1 cellular context compared by ENCODE assay signal in the genomic region with DNA sequence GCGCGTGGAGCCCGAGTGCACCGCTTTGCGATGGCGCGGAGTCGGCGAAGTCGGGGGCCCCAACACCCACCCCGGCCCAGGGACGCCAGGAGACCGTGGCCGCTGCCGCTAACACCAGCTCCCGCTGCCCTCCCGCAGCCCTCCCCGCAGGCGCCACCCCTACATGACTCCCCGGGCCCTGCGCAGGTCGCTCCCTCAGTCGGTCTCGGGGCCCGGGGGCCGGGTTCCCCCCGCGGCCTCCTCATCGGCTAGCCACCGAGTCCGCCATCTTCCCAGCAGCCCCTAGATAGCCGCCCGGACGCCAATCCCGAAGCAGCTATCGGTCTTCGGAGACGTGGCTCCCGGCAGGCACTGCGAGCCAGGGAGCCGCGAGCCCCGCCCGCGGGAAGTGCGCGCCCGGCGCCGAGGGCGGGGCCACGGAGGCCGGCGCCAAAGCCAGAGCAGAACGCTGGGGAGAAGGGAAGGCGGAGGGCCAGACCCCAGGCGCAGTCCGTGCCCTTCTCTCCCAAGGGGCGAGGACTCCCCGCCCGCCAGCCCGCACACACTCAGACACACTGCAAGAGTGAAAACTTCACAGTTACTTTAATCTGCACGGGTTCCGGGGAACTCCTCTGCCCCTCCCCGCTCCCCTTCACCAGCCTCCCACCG.
A peak's percentile ranks its signal among the peaks of the same experiment; 100 is the strongest.
TF ChIP-seq lines count a peak whose summit lies in the region.

Gene FASTK (minus strand): TSS at position 288 of the 648 bp plus-strand sequence. CDS start 43 bp downstream, at position 245.

TF ChIP-seq in HepG2, 621 proteins besides CTCF, POLR2A, EP300 and RAD21 (continued from another document and continues in another):
- TF ChIP-seq TEF (CRISPR knock-in tag; IDR thresholded peaks at IDR 0.05), result peak; percentile 10; the same call in 1 of the 2 replicates
- TF ChIP-seq AGO2 (optimal IDR thresholded peaks at IDR 0.05; ENCODE audit: low read depth, low read length), result peak; percentile 87
- TF ChIP-seq ARNTL (CRISPR knock-in tag; IDR thresholded peaks at IDR 0.05), result peak; percentile 49; the same call in 1 of the 2 replicates
- peak; percentile 18; the same call in 1 of the 2 replicates for TF ChIP-seq ZBTB44 (CRISPR knock-in tag; IDR thresholded peaks at IDR 0.05)
- TF ChIP-seq PCBP1 (IDR thresholded peaks at IDR 0.05; ENCODE audit: borderline replicate concordance, low read depth, low read length), result no peak
- peak; percentile 71 for TF ChIP-seq MED1 (CRISPR knock-in tag; IDR thresholded peaks at IDR 0.05)
- TF ChIP-seq, protein P1, sequence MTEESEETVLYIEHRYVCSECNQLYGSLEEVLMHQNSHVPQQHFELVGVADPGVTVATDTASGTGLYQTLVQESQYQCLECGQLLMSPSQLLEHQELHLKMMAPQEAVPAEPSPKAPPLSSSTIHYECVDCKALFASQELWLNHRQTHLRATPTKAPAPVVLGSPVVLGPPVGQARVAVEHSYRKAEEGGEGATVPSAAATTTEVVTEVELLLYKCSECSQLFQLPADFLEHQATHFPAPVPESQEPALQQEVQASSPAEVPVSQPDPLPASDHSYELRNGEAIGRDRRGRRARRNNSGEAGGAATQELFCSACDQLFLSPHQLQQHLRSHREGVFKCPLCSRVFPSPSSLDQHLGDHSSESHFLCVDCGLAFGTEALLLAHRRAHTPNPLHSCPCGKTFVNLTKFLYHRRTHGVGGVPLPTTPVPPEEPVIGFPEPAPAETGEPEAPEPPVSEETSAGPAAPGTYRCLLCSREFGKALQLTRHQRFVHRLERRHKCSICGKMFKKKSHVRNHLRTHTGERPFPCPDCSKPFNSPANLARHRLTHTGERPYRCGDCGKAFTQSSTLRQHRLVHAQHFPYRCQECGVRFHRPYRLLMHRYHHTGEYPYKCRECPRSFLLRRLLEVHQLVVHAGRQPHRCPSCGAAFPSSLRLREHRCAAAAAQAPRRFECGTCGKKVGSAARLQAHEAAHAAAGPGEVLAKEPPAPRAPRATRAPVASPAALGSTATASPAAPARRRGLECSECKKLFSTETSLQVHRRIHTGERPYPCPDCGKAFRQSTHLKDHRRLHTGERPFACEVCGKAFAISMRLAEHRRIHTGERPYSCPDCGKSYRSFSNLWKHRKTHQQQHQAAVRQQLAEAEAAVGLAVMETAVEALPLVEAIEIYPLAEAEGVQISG (CRISPR knock-in tag; IDR thresholded peaks at IDR 0.05), result peak; percentile 97
- 0 out of 2 replicates have a peak, but pooled peaks have one; percentile 93 for TF ChIP-seq ZNF337 (CRISPR knock-in tag; IDR thresholded peaks at IDR 0.05; ENCODE audit: borderline replicate concordance, low read depth)
- TF ChIP-seq ZNF503 (CRISPR knock-in tag; IDR thresholded peaks at IDR 0.05), result peak; percentile 48
- peak; percentile 83 for TF ChIP-seq HDAC1 (CRISPR knock-in tag; IDR thresholded peaks at IDR 0.05)
- 0 out of 2 replicates have a peak, but pooled peaks have one; percentile 40 for TF ChIP-seq ZFP62 (CRISPR knock-in tag; IDR thresholded peaks at IDR 0.05)
- no peak for TF ChIP-seq ZNF317 (CRISPR knock-in tag; IDR thresholded peaks at IDR 0.05)
- TF ChIP-seq ZNF101 (CRISPR knock-in tag; IDR thresholded peaks at IDR 0.05; ENCODE audit: borderline replicate concordance, low read depth), result no peak
- peak; percentile 89; the same call in 1 of the 2 replicates for TF ChIP-seq ZNF333 (CRISPR knock-in tag; IDR thresholded peaks at IDR 0.05; ENCODE audit: borderline replicate concordance)
- TF ChIP-seq MTF2 (CRISPR knock-in tag; IDR thresholded peaks at IDR 0.05; ENCODE audit: borderline replicate concordance), result 0 out of 2 replicates have a peak, but pooled peaks have one; percentile 45
- no peak for TF ChIP-seq STAG1 (CRISPR knock-in tag; IDR thresholded peaks at IDR 0.05)
- TF ChIP-seq KLF12 (CRISPR knock-in tag; IDR thresholded peaks at IDR 0.05; ENCODE audit: borderline replicate concordance), result 0 out of 2 replicates have a peak, but pooled peaks have one; percentile 25
- 0 out of 2 replicates have a peak, but pooled peaks have one; percentile 13 for TF ChIP-seq ZNF331 (CRISPR knock-in tag; IDR thresholded peaks at IDR 0.05)
- peak; percentile 62; the same call in 1 of the 2 replicates for TF ChIP-seq BORCS8-MEF2B (CRISPR knock-in tag; IDR thresholded peaks at IDR 0.05)
- TF ChIP-seq, protein P2, sequence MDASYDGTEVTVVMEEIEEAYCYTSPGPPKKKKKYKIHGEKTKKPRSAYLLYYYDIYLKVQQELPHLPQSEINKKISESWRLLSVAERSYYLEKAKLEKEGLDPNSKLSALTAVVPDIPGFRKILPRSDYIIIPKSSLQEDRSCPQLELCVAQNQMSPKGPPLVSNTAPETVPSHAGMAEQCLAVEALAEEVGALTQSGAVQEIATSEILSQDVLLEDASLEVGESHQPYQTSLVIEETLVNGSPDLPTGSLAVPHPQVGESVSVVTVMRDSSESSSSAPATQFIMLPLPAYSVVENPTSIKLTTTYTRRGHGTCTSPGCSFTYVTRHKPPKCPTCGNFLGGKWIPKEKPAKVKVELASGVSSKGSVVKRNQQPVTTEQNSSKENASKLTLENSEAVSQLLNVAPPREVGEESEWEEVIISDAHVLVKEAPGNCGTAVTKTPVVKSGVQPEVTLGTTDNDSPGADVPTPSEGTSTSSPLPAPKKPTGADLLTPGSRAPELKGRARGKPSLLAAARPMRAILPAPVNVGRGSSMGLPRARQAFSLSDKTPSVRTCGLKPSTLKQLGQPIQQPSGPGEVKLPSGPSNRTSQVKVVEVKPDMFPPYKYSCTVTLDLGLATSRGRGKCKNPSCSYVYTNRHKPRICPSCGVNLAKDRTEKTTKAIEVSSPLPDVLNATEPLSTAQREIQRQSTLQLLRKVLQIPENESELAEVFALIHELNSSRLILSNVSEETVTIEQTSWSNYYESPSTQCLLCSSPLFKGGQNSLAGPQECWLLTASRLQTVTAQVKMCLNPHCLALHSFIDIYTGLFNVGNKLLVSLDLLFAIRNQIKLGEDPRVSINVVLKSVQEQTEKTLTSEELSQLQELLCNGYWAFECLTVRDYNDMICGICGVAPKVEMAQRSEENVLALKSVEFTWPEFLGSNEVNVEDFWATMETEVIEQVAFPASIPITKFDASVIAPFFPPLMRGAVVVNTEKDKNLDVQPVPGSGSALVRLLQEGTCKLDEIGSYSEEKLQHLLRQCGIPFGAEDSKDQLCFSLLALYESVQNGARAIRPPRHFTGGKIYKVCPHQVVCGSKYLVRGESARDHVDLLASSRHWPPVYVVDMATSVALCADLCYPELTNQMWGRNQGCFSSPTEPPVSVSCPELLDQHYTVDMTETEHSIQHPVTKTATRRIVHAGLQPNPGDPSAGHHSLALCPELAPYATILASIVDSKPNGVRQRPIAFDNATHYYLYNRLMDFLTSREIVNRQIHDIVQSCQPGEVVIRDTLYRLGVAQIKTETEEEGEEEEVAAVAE (CRISPR knock-in tag; IDR thresholded peaks at IDR 0.05; ENCODE audit: borderline replicate concordance), result no peak; the same call in 1 of the 2 replicates
- TF ChIP-seq ZSCAN21 (CRISPR knock-in tag; IDR thresholded peaks at IDR 0.05; ENCODE audit: borderline replicate concordance), result peak; percentile 68; the same call in 1 of the 2 replicates
- TF ChIP-seq GATA4 (IDR thresholded peaks at IDR 0.05; ENCODE audit: borderline replicate concordance, low read depth), result peak; percentile 15; the same call in 1 of the 2 replicates
- TF ChIP-seq SKI (IDR thresholded peaks at IDR 0.05; ENCODE audit: partially characterized antibody), result peak; percentile 48
- TF ChIP-seq ZNF451 (CRISPR knock-in tag; IDR thresholded peaks at IDR 0.05), result peak; percentile 29; the same call in 1 of the 2 replicates
- TF ChIP-seq KLF16 (CRISPR knock-in tag; IDR thresholded peaks at IDR 0.05), result no peak; a peak in 1 of 4 replicates
- TF ChIP-seq E2F2 (CRISPR knock-in tag; IDR thresholded peaks at IDR 0.05; ENCODE audit: borderline replicate concordance), result 0 out of 2 replicates have a peak, but pooled peaks have one; percentile 63
- TF ChIP-seq XRCC5 (optimal IDR thresholded peaks at IDR 0.05; ENCODE audit: low read length), result peak; percentile 23
- 0 out of 2 replicates have a peak, but pooled peaks have one; percentile 36 for TF ChIP-seq ZNF782 (CRISPR knock-in tag; IDR thresholded peaks at IDR 0.05; ENCODE audit: borderline replicate concordance)
- no peak for TF ChIP-seq ATF1 (CRISPR knock-in tag; IDR thresholded peaks at IDR 0.05)
- peak; percentile 56; the same call in 1 of the 2 replicates for TF ChIP-seq SIN3B (IDR thresholded peaks at IDR 0.05; ENCODE audit: low read length)
- TF ChIP-seq ZNF12 (CRISPR knock-in tag; IDR thresholded peaks at IDR 0.05), result no peak
- TF ChIP-seq THRA (CRISPR knock-in tag; IDR thresholded peaks at IDR 0.05; ENCODE audit: borderline replicate concordance), result no peak
- TF ChIP-seq KLF6 (CRISPR knock-in tag; IDR thresholded peaks at IDR 0.05), result peak; percentile 81; the same call in 1 of the 2 replicates
- TF ChIP-seq ZNF569 (CRISPR knock-in tag; IDR thresholded peaks at IDR 0.05; ENCODE audit: borderline replicate concordance), result 0 out of 2 replicates have a peak, but pooled peaks have one; percentile 47
- TF ChIP-seq, protein P3, sequence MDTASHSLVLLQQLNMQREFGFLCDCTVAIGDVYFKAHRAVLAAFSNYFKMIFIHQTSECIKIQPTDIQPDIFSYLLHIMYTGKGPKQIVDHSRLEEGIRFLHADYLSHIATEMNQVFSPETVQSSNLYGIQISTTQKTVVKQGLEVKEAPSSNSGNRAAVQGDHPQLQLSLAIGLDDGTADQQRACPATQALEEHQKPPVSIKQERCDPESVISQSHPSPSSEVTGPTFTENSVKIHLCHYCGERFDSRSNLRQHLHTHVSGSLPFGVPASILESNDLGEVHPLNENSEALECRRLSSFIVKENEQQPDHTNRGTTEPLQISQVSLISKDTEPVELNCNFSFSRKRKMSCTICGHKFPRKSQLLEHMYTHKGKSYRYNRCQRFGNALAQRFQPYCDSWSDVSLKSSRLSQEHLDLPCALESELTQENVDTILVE (CRISPR knock-in tag; IDR thresholded peaks at IDR 0.05), result peak; percentile 52; the same call in 1 of the 2 replicates
- peak; percentile 82; the same call in 1 of the 2 replicates for TF ChIP-seq ZNF343 (CRISPR knock-in tag; IDR thresholded peaks at IDR 0.05)
- peak; percentile 85 for TF ChIP-seq GABPB1 (CRISPR knock-in tag; IDR thresholded peaks at IDR 0.05)
- peak; percentile 4; the same call in 1 of the 2 replicates for TF ChIP-seq ZSCAN9 (CRISPR knock-in tag; IDR thresholded peaks at IDR 0.05; ENCODE audit: borderline replicate concordance)
- no peak for TF ChIP-seq CBX1 (IDR thresholded peaks at IDR 0.05; ENCODE audit: low read depth)
- 0 out of 2 replicates have a peak, but pooled peaks have one; percentile 64 for TF ChIP-seq GTF2F1 (IDR thresholded peaks at IDR 0.05; ENCODE audit: low read length)
